In genomic region chr15:58512522-58512921, GRCh38 we compare ENCODE assay signal across 1 cellular context.
TF ChIP-seq lines count a peak whose summit lies in the region.

No MANE protein-coding gene starts in this region.

TF ChIP-seq in IMR-90, 13 proteins besides CTCF, POLR2A, EP300 and RAD21:
- TF ChIP-seq USF2 (IDR thresholded peaks at IDR 0.05; ENCODE audit: low read depth, low read length) (no peak), SMC3 (IDR thresholded peaks at IDR 0.05; ENCODE audit: low read depth, low read length) (no peak), MXI1 (IDR thresholded peaks at IDR 0.05; ENCODE audit: borderline replicate concordance, low read depth, low read length) (no peak), RFX5 (IDR thresholded peaks at IDR 0.05; ENCODE audit: low read depth, low read length) (no peak), BHLHE40 (IDR thresholded peaks at IDR 0.05; ENCODE audit: low read depth, low read length) (no peak), MAZ (IDR thresholded peaks at IDR 0.05; ENCODE audit: borderline replicate concordance, low read depth, low read length) (no peak), CHD1 (IDR thresholded peaks at IDR 0.05; ENCODE audit: low read depth, low read length) (no peak), NFE2L2 (IDR thresholded peaks at IDR 0.05; ENCODE audit: low read depth, low read length) (no peak), CEBPB (IDR thresholded peaks at IDR 0.05; ENCODE audit: low read depth, low read length) (no peak), MAFK (IDR thresholded peaks at IDR 0.05; ENCODE audit: low read depth, low read length) (no peak), FOS (IDR thresholded peaks at IDR 0.05; ENCODE audit: low read depth, low read length) (no peak), RCOR1 (IDR thresholded peaks at IDR 0.05; ENCODE audit: insufficient replicate concordance, low read length) (no peak), ELK1 (IDR thresholded peaks at IDR 0.05; ENCODE audit: borderline replicate concordance, low read depth, low read length) (no peak)
